ENCODE assay signal across 12 cellular contexts in genomic region chr2:39512941-39513340, GRCh38.
DNase-seq lines count a peak whose midpoint lies in the region; ATAC-seq and TF ChIP-seq lines count a peak whose summit lies in the region.
"Had no signal": no experiment of that assay in that cellular context is flagged by ENCODE, and none has a peak within 500 bp of the region (broad histone marks: within the 10 kb centered on the region; RNA-seq: fewer than 3 reads in every experiment).

No MANE protein-coding gene starts in this region.

- no peaks in the 10 kb centered on the region for H3K36me3 Mint-ChIP-seq in activated CD4-positive, alpha-beta memory T cell treated with anti-CD3 and anti-CD28 coated beads for 36 hours
- no peaks in the 10 kb centered on the region for H3K36me3 Mint-ChIP-seq in activated CD4-positive, alpha-beta memory T cell treated with anti-CD3 and anti-CD28 coated beads, Interleukin-2, amount 10 ng/mL, durations not matched to agents 7 days and 5 days (ENCODE audit: low read depth)
- H3K36me3 Mint-ChIP-seq in activated naive CD8-positive, alpha-beta T cell treated with anti-CD3 and anti-CD28 coated beads for 36 hours: peaks cover 2% of the 10 kb centered on the region
- H3K36me3 Mint-ChIP-seq: stimulated activated naive B cell treated with anti-CD40 and anti-IgM and Interleukin-4, amounts not matched to agents 10 μg/mL and 1 μg/mL and 100 μg/mL, for 72 hours had no signal

- H3K27me3 Mint-ChIP-seq in activated CD4-positive, alpha-beta memory T cell treated with anti-CD3 and anti-CD28 coated beads for 36 hours: peaks cover 7% of the 10 kb centered on the region
- H3K27me3 Mint-ChIP-seq in activated CD4-positive, alpha-beta memory T cell treated with anti-CD3 and anti-CD28 coated beads, Interleukin-2, amount 10 ng/mL, durations not matched to agents 7 days and 5 days: no peaks in the 10 kb centered on the region
- H3K27me3 Mint-ChIP-seq in activated naive CD8-positive, alpha-beta T cell treated with anti-CD3 and anti-CD28 coated beads for 36 hours: no peaks in the 10 kb centered on the region
- no peaks in the 10 kb centered on the region for H3K27me3 Mint-ChIP-seq in stimulated activated naive CD8-positive, alpha-beta T cell treated with anti-CD3 and anti-CD28 coated beads, Interleukin-15, amount 100 ng/mL, for 72 hours

- H3K27me3 ChIP-seq in liver (ENCODE audit: control insufficient read depth in 4 of 4, insufficient read depth in 4 of 4, low read length in 3 of 4): no peaks in the 10 kb centered on the region
- H3K27me3 ChIP-seq: body of pancreas had no signal

- H3K27ac ChIP-seq in liver (ENCODE audit: low read depth in 1 of 2, low read length in 2 of 2): peak overlapping the region; percentile 58
- H3K27ac ChIP-seq: KMS-11 had no signal

- intact Hi-C loops in activated CD4-positive, alpha-beta memory T cell treated with anti-CD3 and anti-CD28 coated beads for 36 hours (cut with micrococcal nuclease): loop anchor here (1.0 to 5.0 kb wide), 12 partner anchors 21 to 604 kb away; no protein-coding TSS in a partner anchor
- intact Hi-C loops in sciatic nerve (cut with DNase I): no loop called here

- no peak for TF ChIP-seq CTCF in liver (IDR thresholded peaks at IDR 0.05; ENCODE audit: low read depth, low read length, missing input control)

- CTCF ChIA-PET in activated CD4-positive, alpha-beta memory T cell treated with anti-CD3 and anti-CD28 coated beads for 36 hours (lab: Charles Lee): interaction anchor here (0.7 to 2.0 kb wide), 5 partner anchors 21 to 218 kb away, joined by 3 to 6 read pairs (median 5); no protein-coding TSS in a partner anchor
- CTCF ChIA-PET in activated CD4-positive, alpha-beta memory T cell treated with anti-CD3 and anti-CD28 coated beads, Interleukin-2, amount 10 ng/mL, durations not matched to agents 7 days and 5 days (lab: Charles Lee): no interaction called here

- peak overlapping the region; percentile 70 for H3K27ac Mint-ChIP-seq in activated CD4-positive, alpha-beta memory T cell treated with anti-CD3 and anti-CD28 coated beads for 36 hours
- no peak overlapping the region for H3K27ac Mint-ChIP-seq in activated CD4-positive, alpha-beta memory T cell treated with anti-CD3 and anti-CD28 coated beads, Interleukin-2, amount 10 ng/mL, durations not matched to agents 7 days and 5 days
- peak overlapping the region; percentile 68 for H3K27ac Mint-ChIP-seq in activated naive CD8-positive, alpha-beta T cell treated with anti-CD3 and anti-CD28 coated beads for 36 hours
- H3K27ac Mint-ChIP-seq in stimulated activated naive CD8-positive, alpha-beta T cell treated with anti-CD3 and anti-CD28 coated beads, Interleukin-15, amount 100 ng/mL, for 72 hours: peak overlapping the region; percentile 41 to 48

- H3K36me3 ChIP-seq in liver (ENCODE audit: control insufficient read depth in 4 of 4, insufficient read depth in 3 of 4, low read depth in 1 of 4, low read length in 3 of 4): no peaks in the 10 kb centered on the region

- no peak overlapping the region for H3K4me3 Mint-ChIP-seq in activated CD4-positive, alpha-beta memory T cell treated with anti-CD3 and anti-CD28 coated beads for 36 hours
- H3K4me3 Mint-ChIP-seq in activated CD4-positive, alpha-beta memory T cell treated with anti-CD3 and anti-CD28 coated beads, Interleukin-2, amount 10 ng/mL, durations not matched to agents 7 days and 5 days: no peak overlapping the region
- no peak overlapping the region for H3K4me3 Mint-ChIP-seq in activated naive CD8-positive, alpha-beta T cell treated with anti-CD3 and anti-CD28 coated beads for 36 hours
- H3K4me3 Mint-ChIP-seq in stimulated activated naive CD8-positive, alpha-beta T cell treated with anti-CD3 and anti-CD28 coated beads, Interleukin-15, amount 100 ng/mL, for 72 hours: peak overlapping the region in 1 of 2 donors; percentile 56
- H3K4me3 Mint-ChIP-seq: T-helper 17 cell had no signal

- POLR2A ChIA-PET in activated CD4-positive, alpha-beta memory T cell treated with anti-CD3 and anti-CD28 coated beads for 36 hours (lab: Charles Lee): interaction anchor here (1.0 to 1.8 kb wide), 2 partner anchors 76 to 100 kb away, joined by 3 to 6 read pairs; partner anchors contain the start of gene MAP4K3
- POLR2A ChIA-PET in activated CD4-positive, alpha-beta memory T cell treated with anti-CD3 and anti-CD28 coated beads, Interleukin-2, amount 10 ng/mL, durations not matched to agents 7 days and 5 days (lab: Charles Lee): no interaction called here

- peak; percentile 17 for ATAC-seq in stimulated activated naive CD8-positive, alpha-beta T cell treated with anti-CD3 and anti-CD28 coated beads, Interleukin-15, amount 100 ng/mL, for 72 hours
- ATAC-seq in sciatic nerve: no peak
- ATAC-seq: T-helper 17 cell had no signal

- no peaks in the 10 kb centered on the region for H3K9me3 Mint-ChIP-seq in activated CD4-positive, alpha-beta memory T cell treated with anti-CD3 and anti-CD28 coated beads for 36 hours
- H3K9me3 Mint-ChIP-seq in activated CD4-positive, alpha-beta memory T cell treated with anti-CD3 and anti-CD28 coated beads, Interleukin-2, amount 10 ng/mL, durations not matched to agents 7 days and 5 days: no peaks in the 10 kb centered on the region
- no peaks in the 10 kb centered on the region for H3K9me3 Mint-ChIP-seq in activated naive CD8-positive, alpha-beta T cell treated with anti-CD3 and anti-CD28 coated beads for 36 hours
- H3K9me3 Mint-ChIP-seq in stimulated activated naive CD8-positive, alpha-beta T cell treated with anti-CD3 and anti-CD28 coated beads, Interleukin-15, amount 100 ng/mL, for 72 hours: no peaks in the 10 kb centered on the region
- H3K9me3 Mint-ChIP-seq: stimulated activated naive B cell treated with anti-CD40 and anti-IgM and Interleukin-4, amounts not matched to agents 10 μg/mL and 1 μg/mL and 100 μg/mL, for 72 hours had no signal

- 85% methylated on average over 6 of the region's 6 CpGs for WGBS in liver

- no peak for TF ChIP-seq RAD21 in liver (IDR thresholded peaks at IDR 0.05)

- peaks cover 31% of the 10 kb centered on the region for H3K4me1 Mint-ChIP-seq in activated CD4-positive, alpha-beta memory T cell treated with anti-CD3 and anti-CD28 coated beads for 36 hours (ENCODE audit: low read depth)
- H3K4me1 Mint-ChIP-seq in activated CD4-positive, alpha-beta memory T cell treated with anti-CD3 and anti-CD28 coated beads, Interleukin-2, amount 10 ng/mL, durations not matched to agents 7 days and 5 days: peaks cover 27% of the 10 kb centered on the region
- H3K4me1 Mint-ChIP-seq in activated naive CD8-positive, alpha-beta T cell treated with anti-CD3 and anti-CD28 coated beads for 36 hours: peaks cover 36% of the 10 kb centered on the region
- H3K4me1 Mint-ChIP-seq in stimulated activated naive CD8-positive, alpha-beta T cell treated with anti-CD3 and anti-CD28 coated beads, Interleukin-15, amount 100 ng/mL, for 72 hours: peaks cover 50% of the 10 kb centered on the region

- peaks cover 9 to 50% (median 42%) of the 10 kb centered on the region in 4 donors for H3K4me1 ChIP-seq in liver (ENCODE audit: control insufficient read depth in 4 of 4, insufficient read depth in 4 of 4, low read length in 3 of 4)

- no peak overlapping the region for H3K9ac ChIP-seq in liver (ENCODE audit: low read depth in 1 of 2, low read length in 2 of 2)
- H3K9ac ChIP-seq: KMS-11 had no signal

- H3K9me3 ChIP-seq in liver (ENCODE audit: control insufficient read depth in 4 of 4, low read length in 3 of 4): no peaks in the 10 kb centered on the region
- H3K9me3 ChIP-seq: body of pancreas had no signal

- DNase-seq in activated CD4-positive, alpha-beta memory T cell treated with anti-CD3 and anti-CD28 coated beads for 36 hours: no peak
- DNase-seq in activated CD4-positive, alpha-beta memory T cell treated with anti-CD3 and anti-CD28 coated beads, Interleukin-2, amount 10 ng/mL, durations not matched to agents 7 days and 5 days: no peak
- DNase-seq in activated naive CD8-positive, alpha-beta T cell treated with anti-CD3 and anti-CD28 coated beads for 36 hours: no peak
- no peak for DNase-seq in stimulated activated naive CD8-positive, alpha-beta T cell treated with anti-CD3 and anti-CD28 coated beads, Interleukin-15, amount 100 ng/mL, for 72 hours
- DNase-seq in sciatic nerve (ENCODE audit: low spot score) (no peak), amniotic stem cell (lab: John Stamatoyannopoulos, UW) (no peak)
- no peak for DNase-seq in stimulated activated CD4-positive, alpha-beta T cell treated with anti-CD3 and anti-CD28 coated beads, Interleukin-2, amount 100 ng/mL, for 24 hours
- DNase-seq: T-helper 17 cell had no signal

- no peak overlapping the region for H3K4me3 ChIP-seq in liver (ENCODE audit: low read depth in 1 of 3, low read length in 3 of 3)
- H3K4me3 ChIP-seq: body of pancreas had no signal

TF ChIP-seq in liver, 16 proteins besides CTCF, POLR2A, EP300 and RAD21 (continues in another document):
- TF ChIP-seq NR2F2 (IDR thresholded peaks at IDR 0.05): no peak
- TF ChIP-seq, protein P1, sequence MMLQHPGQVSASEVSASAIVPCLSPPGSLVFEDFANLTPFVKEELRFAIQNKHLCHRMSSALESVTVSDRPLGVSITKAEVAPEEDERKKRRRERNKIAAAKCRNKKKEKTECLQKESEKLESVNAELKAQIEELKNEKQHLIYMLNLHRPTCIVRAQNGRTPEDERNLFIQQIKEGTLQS (IDR thresholded peaks at IDR 0.05): no peak
- no peak for TF ChIP-seq FOXA1 (IDR thresholded peaks at IDR 0.05)
- no peak for TF ChIP-seq SP1 (IDR thresholded peaks at IDR 0.05)
- no peak for TF ChIP-seq REST (IDR thresholded peaks at IDR 0.05)
